In the genomic region with DNA sequence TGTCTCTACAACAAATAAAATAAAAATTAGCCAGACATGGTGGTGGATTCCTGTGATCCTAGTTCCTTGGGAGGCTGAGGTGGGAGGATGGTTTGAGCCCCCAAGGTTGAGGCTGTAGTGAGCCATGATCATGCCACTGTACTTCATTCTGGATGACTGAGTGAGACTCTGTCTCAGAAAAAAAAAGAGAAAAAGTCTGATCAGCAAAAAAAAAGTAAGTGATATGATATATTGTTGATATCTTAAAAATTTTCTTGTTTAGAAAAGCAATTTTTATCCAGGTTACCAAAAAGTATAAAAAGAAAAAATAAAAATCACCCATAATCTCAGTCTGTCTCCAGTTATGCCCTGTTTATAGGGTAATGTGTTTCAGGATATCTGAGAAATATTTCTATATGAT, we compare ENCODE assay signal across 8 cellular contexts.
"Had no signal": no experiment of that assay in that cellular context is flagged by ENCODE, and none has a peak within 500 bp of the region (broad histone marks: within the 10 kb centered on the region; RNA-seq: fewer than 3 reads in every experiment).

No MANE protein-coding gene starts in this region.

- H3K9ac ChIP-seq: GM23248 had no signal

- ATAC-seq: HCT116 had no signal

- H3K4me1 ChIP-seq: HAP-1 had no signal

- H3K27ac ChIP-seq: GM23248, HL-60 had no signal

- H2AFZ ChIP-seq: GM23248 had no signal

- DNase-seq: GM23248, GOT3, H7, HFFc6, KG1 had no signal

- H3K4me3 ChIP-seq: GM23248, HAP-1 had no signal

- H3K36me3 ChIP-seq: HAP-1 had no signal
